ENCODE assay signal across 14 cellular contexts in genomic region chr2:223626713-223627112, GRCh38. TPM values are rescaled to one million over a fixed set of nuclear protein-coding genes. Genes with fewer than 3 reads are reported as not detected.
DNase-seq lines count a peak whose midpoint lies in the region; ATAC-seq, FAIRE-seq and TF ChIP-seq lines count a peak whose summit lies in the region.
"Had no signal": no experiment of that assay in that cellular context is flagged by ENCODE, and none has a peak within 500 bp of the region (broad histone marks: within the 10 kb centered on the region; RNA-seq: fewer than 3 reads in every experiment).

No MANE protein-coding gene starts in this region.

- H3K9me3 ChIP-seq in gastroesophageal sphincter (no peaks in the 10 kb centered on the region), sigmoid colon (no peaks in the 10 kb centered on the region)
- H3K9me3 ChIP-seq: esophagus squamous epithelium, mucosa of descending colon, uterus had no signal

- no peak overlapping the region for H3K27ac ChIP-seq in gastroesophageal sphincter
- H3K27ac ChIP-seq in sigmoid colon = no peak overlapping the region
- H3K27ac ChIP-seq: esophagus squamous epithelium, uterus had no signal

- FAIRE-seq in HTR-8/SVneo (lab: Jason Lieb, UNC) = no peak

- TF ChIP-seq CTCF in AG10803 (conservative IDR thresholded peaks at IDR 0.05; ENCODE audit: low read length) (no peak), astrocyte of the cerebellum (IDR thresholded peaks at IDR 0.05; ENCODE audit: low read depth, low read length, missing control alignments) (no peak), gastroesophageal sphincter (IDR thresholded peaks at IDR 0.05) (no peak), sigmoid colon (IDR thresholded peaks at IDR 0.05) (no peak)

- H3K36me3 ChIP-seq in gastroesophageal sphincter (no peaks in the 10 kb centered on the region), sigmoid colon (no peaks in the 10 kb centered on the region)
- H3K36me3 ChIP-seq: esophagus squamous epithelium, uterus had no signal

- H3K4me3 ChIP-seq in AG10803 (ENCODE audit: low read length) (no peak overlapping the region), astrocyte of the cerebellum (ENCODE audit: low read depth, low read length) (no peak overlapping the region), gastroesophageal sphincter (no peak overlapping the region), sigmoid colon (no peak overlapping the region)
- H3K4me3 ChIP-seq: esophagus squamous epithelium, mucosa of descending colon, uterus had no signal

- intact Hi-C loops in sigmoid colon (cut with DNase I) = no loop called here

- 42 to 78% methylated on average over 1 to 2 of the region's 2 CpGs for WGBS in gastroesophageal sphincter (ENCODE audit: low coverage in 1 of 2), 2 donors
- 24 to 37% methylated on average over 2 of the region's 2 CpGs for WGBS in sigmoid colon, 2 donors

- peak; percentile 83 for DNase-seq in AG10803 (ENCODE audit: low read depth)
- DNase-seq in HTR-8/SVneo (ENCODE audit: insufficient read length, low spot score) = peak; percentile 41
- peak; percentile 85 for DNase-seq in astrocyte of the cerebellum (ENCODE audit: low read depth)
- DNase-seq in kidney glomerular epithelial cell (lab: John Stamatoyannopoulos, UW) = peak; percentile 37
- no peak for DNase-seq in T-helper 1 cell
- no peak for DNase-seq in stimulated activated CD4-positive, alpha-beta T cell treated with anti-CD3 and anti-CD28 coated beads, Interleukin-4, amount 100 ng/mL, for 24 hours
- no peak for DNase-seq in sigmoid colon
- DNase-seq: activated naive CD8-positive, alpha-beta T cell treated with anti-CD3 and anti-CD28 coated beads for 36 hours; cortex of kidney; esophagus squamous epithelium; mucosa of descending colon; stimulated activated CD4-positive, alpha-beta T cell treated with anti-CD3 and anti-CD28 coated beads, Interleukin-2, amount 100 ng/mL, for 24 hours; uterus had no signal

- H3K4me1 ChIP-seq in gastroesophageal sphincter = no peaks in the 10 kb centered on the region
- H3K4me1 ChIP-seq in sigmoid colon = no peaks in the 10 kb centered on the region
- H3K4me1 ChIP-seq: esophagus squamous epithelium, uterus had no signal

- no peak for TF ChIP-seq POLR2A in gastroesophageal sphincter (IDR thresholded peaks at IDR 0.05)
- TF ChIP-seq POLR2A in sigmoid colon (IDR thresholded peaks at IDR 0.05) = no peak

- TF ChIP-seq EP300 in gastroesophageal sphincter (IDR thresholded peaks at IDR 0.05) = no peak
- no peak for TF ChIP-seq EP300 in sigmoid colon (IDR thresholded peaks at IDR 0.05)

- no peak for ATAC-seq in gastroesophageal sphincter
- ATAC-seq: mucosa of descending colon had no signal

- H3K27me3 ChIP-seq in gastroesophageal sphincter (no peaks in the 10 kb centered on the region), sigmoid colon (no peaks in the 10 kb centered on the region)
- H3K27me3 ChIP-seq: uterus had no signal

- in situ Hi-C loops in astrocyte of the cerebellum (cut with HindIII; ENCODE audit: low sequenced_read_pairs) = no loop called here

RNA-seq across cellular contexts. Expression of gene SCG2, which starts 24.6 kb away (rescaled TPM):
- total RNA-seq in gastroesophageal sphincter = 1 to 10 TPM in 3 of 4 donors, under 1 TPM in 1; 0.78 to 8.4 (median 3.5) TPM
- 10 to 100 TPM in 3 of 4 donors, 1 to 10 TPM in 1; 8.4 to 16.8 (median 12.3) TPM for total RNA-seq in sigmoid colon
- 1 to 10 TPM in 2 of 3 donors, not detected in 1; 1.8 to 6.7 TPM for polyA plus RNA-seq in sigmoid colon
- total RNA-seq: activated naive CD8-positive, alpha-beta T cell treated with anti-CD3 and anti-CD28 coated beads for 36 hours had no signal

Comparison
In these comparisons a context has a peak if more than half of its experiments do, and no peak if none do; other contexts are left out.
1. DNase-seq: peak in AG10803 (single experiment), HTR-8/SVneo (single experiment), astrocyte of the cerebellum (single experiment) and kidney glomerular epithelial cell (single experiment); none in T-helper 1 cell (0 of 5), stimulated activated CD4-positive, alpha-beta T cell treated with anti-CD3 and anti-CD28 coated beads, Interleukin-4, amount 100 ng/mL, for 24 hours (single experiment) and sigmoid colon (single experiment).